In genomic region chr1:222750651-222751050, GRCh38 we compare ENCODE assay signal across 15 cellular contexts. TPM values are rescaled to one million over a fixed set of nuclear protein-coding genes. Genes with fewer than 3 reads are reported as not detected.
DNase-seq lines count a peak whose midpoint lies in the region; ATAC-seq and FAIRE-seq lines count a peak whose summit lies in the region.
"Had no signal": no experiment of that assay in that cellular context is flagged by ENCODE, and none has a peak within 500 bp of the region (broad histone marks: within the 10 kb centered on the region; RNA-seq: fewer than 3 reads in every experiment).

No MANE protein-coding gene starts in this region.

- no peak for DNase-seq in hepatic stellate cell (ENCODE audit: low spot score)
- no peak for DNase-seq in T-helper 2 cell treated with Interferon-gamma antibody and Interleukin-4, amounts not matched to agents 5 μg/mL and 100 μg/mL, for 36 hours (ENCODE audit: low spot score)
- DNase-seq in DMS79 (lab: John Stamatoyannopoulos, UW): no peak
- DNase-seq in activated CD4-positive, alpha-beta T cell treated with anti-CD3 and anti-CD28 coated beads for 36 hours: no peak
- DNase-seq: activated CD4-positive, alpha-beta T cell treated with anti-CD3 and anti-CD28 coated beads, Interleukin-2, amount 50 U/mL, for 1 hour; CD4-positive, alpha-beta T cell; left ventricle myocardium inferior had no signal

- POLR2A ChIA-PET in activated CD4-positive, alpha-beta T cell treated with anti-CD3 and anti-CD28 coated beads for 36 hours (lab: Charles Lee): interaction anchor here (0.6 kb wide), 1 partner anchor 33 kb away, joined by 3 read pairs; no protein-coding TSS in a partner anchor

- peak; percentile 60 for FAIRE-seq in TTC549 (lab: Jason Lieb, UNC)

- H3K27ac Mint-ChIP-seq in T-helper 2 cell treated with Interferon-gamma antibody and Interleukin-4, amounts not matched to agents 5 μg/mL and 100 μg/mL, for 36 hours: no peak overlapping the region
- no peak overlapping the region for H3K27ac Mint-ChIP-seq in activated CD4-positive, alpha-beta T cell treated with anti-CD3 and anti-CD28 coated beads for 36 hours
- H3K27ac Mint-ChIP-seq: activated naive CD4-positive, alpha-beta T cell treated with anti-CD3 and anti-CD28 coated beads, Interleukin-2, amount 50 U/mL, for 72 hours; CD4-positive, alpha-beta T cell had no signal

- CTCF ChIA-PET in activated CD4-positive, alpha-beta T cell treated with anti-CD3 and anti-CD28 coated beads for 36 hours (lab: Charles Lee): interaction anchor here (0.6 to 1.1 kb wide), 6 partner anchors 8 to 1871 kb away, joined by 3 to 5 read pairs (median 4); partner anchors contain the start of gene HLX

- no peaks in the 10 kb centered on the region for H3K36me3 Mint-ChIP-seq in T-helper 2 cell treated with Interferon-gamma antibody and Interleukin-4, amounts not matched to agents 5 μg/mL and 100 μg/mL, for 36 hours (ENCODE audit: low read depth)
- no peaks in the 10 kb centered on the region for H3K36me3 Mint-ChIP-seq in activated CD4-positive, alpha-beta T cell treated with anti-CD3 and anti-CD28 coated beads for 36 hours (ENCODE audit: low read depth)
- H3K36me3 Mint-ChIP-seq: activated naive CD4-positive, alpha-beta T cell treated with anti-CD3 and anti-CD28 coated beads, Interleukin-2, amount 50 U/mL, for 72 hours had no signal

- no peak overlapping the region for H3K4me3 Mint-ChIP-seq in T-helper 2 cell treated with Interferon-gamma antibody and Interleukin-4, amounts not matched to agents 5 μg/mL and 100 μg/mL, for 36 hours
- no peak overlapping the region for H3K4me3 Mint-ChIP-seq in activated CD4-positive, alpha-beta T cell treated with anti-CD3 and anti-CD28 coated beads for 36 hours
- H3K4me3 Mint-ChIP-seq: CD4-positive, alpha-beta T cell had no signal

- no peaks in the 10 kb centered on the region for H3K9me3 Mint-ChIP-seq in T-helper 2 cell treated with Interferon-gamma antibody and Interleukin-4, amounts not matched to agents 5 μg/mL and 100 μg/mL, for 36 hours
- no peaks in the 10 kb centered on the region for H3K9me3 Mint-ChIP-seq in activated CD4-positive, alpha-beta T cell treated with anti-CD3 and anti-CD28 coated beads for 36 hours (ENCODE audit: low read depth)
- H3K9me3 Mint-ChIP-seq: activated naive CD4-positive, alpha-beta T cell treated with anti-CD3 and anti-CD28 coated beads, Interleukin-2, amount 50 U/mL, for 72 hours; CD4-positive, alpha-beta T cell had no signal

- peaks cover 13% of the 10 kb centered on the region for H3K27me3 Mint-ChIP-seq in T-helper 2 cell treated with Interferon-gamma antibody and Interleukin-4, amounts not matched to agents 5 μg/mL and 100 μg/mL, for 36 hours (ENCODE audit: low read depth)
- H3K27me3 Mint-ChIP-seq in activated CD4-positive, alpha-beta T cell treated with anti-CD3 and anti-CD28 coated beads for 36 hours: peaks cover 2% of the 10 kb centered on the region
- H3K27me3 Mint-ChIP-seq: CD4-positive, alpha-beta T cell had no signal

- intact Hi-C loops in activated CD4-positive, alpha-beta T cell treated with anti-CD3 and anti-CD28 coated beads for 36 hours (cut with DNase I, micrococcal nuclease): no loop called here

- ATAC-seq in GM18861 (IDR thresholded peaks at IDR 0.05; ENCODE audit: unreplicated experiment) (peak; percentile 77), GM21526 (IDR thresholded peaks at IDR 0.05; ENCODE audit: low FRiP score, unreplicated experiment) (peak; percentile 88), HG03103 (IDR thresholded peaks at IDR 0.05; ENCODE audit: low read depth, unreplicated experiment) (peak; percentile 90)
- ATAC-seq in activated CD4-positive, alpha-beta T cell treated with anti-CD3 and anti-CD28 coated beads for 36 hours: no peak
- ATAC-seq: activated naive CD4-positive, alpha-beta T cell treated with anti-CD3 and anti-CD28 coated beads, Interleukin-2, amount 50 U/mL, for 72 hours; gastroesophageal sphincter had no signal

- H3K4me1 Mint-ChIP-seq in T-helper 2 cell treated with Interferon-gamma antibody and Interleukin-4, amounts not matched to agents 5 μg/mL and 100 μg/mL, for 36 hours (ENCODE audit: low read depth): no peaks in the 10 kb centered on the region
- no peaks in the 10 kb centered on the region for H3K4me1 Mint-ChIP-seq in activated CD4-positive, alpha-beta T cell treated with anti-CD3 and anti-CD28 coated beads for 36 hours

RNA-seq across cellular contexts. Expression of gene FAM177B, which starts 13.6 kb away (rescaled TPM):
- total RNA-seq in activated CD4-positive, alpha-beta T cell treated with anti-CD3 and anti-CD28 coated beads for 36 hours: not detected
- total RNA-seq: CD4-positive, alpha-beta T cell; dermis microvascular lymphatic vessel endothelial cell; left ventricle myocardium inferior; SK-MEL-5 had no signal

RNA-seq across cellular contexts. Expression of gene BROX, which starts 38.3 kb away (rescaled TPM):
- total RNA-seq in activated CD4-positive, alpha-beta T cell treated with anti-CD3 and anti-CD28 coated beads for 36 hours: 10 to 100 TPM; 37.5 to 42.9 TPM

RNA-seq across cellular contexts. Expression of gene AIDA, which starts 38.4 kb away (rescaled TPM):
- total RNA-seq in activated CD4-positive, alpha-beta T cell treated with anti-CD3 and anti-CD28 coated beads for 36 hours: 10 to 100 TPM; 60.1 to 70.7 TPM
